21 cellular contexts compared by ENCODE assay signal in the genomic region with DNA sequence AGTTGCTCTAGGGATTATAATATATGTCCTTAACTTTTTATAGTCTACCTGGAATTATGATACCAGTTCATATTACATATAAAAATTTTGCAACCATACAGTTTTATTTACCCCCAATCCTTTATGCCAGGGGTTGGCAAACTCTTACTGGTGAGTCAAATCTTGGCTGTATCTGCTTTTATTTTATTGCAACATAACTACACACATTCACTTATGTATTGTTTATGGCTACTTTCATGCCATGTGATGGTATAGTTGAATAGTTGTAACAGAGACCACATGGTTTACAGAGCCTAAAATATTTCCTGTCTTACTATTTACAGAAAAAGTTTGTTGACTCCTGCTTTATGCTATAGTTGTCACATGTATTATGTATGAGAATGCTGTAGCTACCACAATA. TPM values are rescaled to one million over a fixed set of nuclear protein-coding genes. Genes with fewer than 3 reads are reported as not detected.
DNase-seq lines count a peak whose midpoint lies in the region; ATAC-seq and TF ChIP-seq lines count a peak whose summit lies in the region.
"Had no signal": no experiment of that assay in that cellular context is flagged by ENCODE, and none has a peak within 500 bp of the region (broad histone marks: within the 10 kb centered on the region; RNA-seq: fewer than 3 reads in every experiment).

No MANE protein-coding gene starts in this region.

- no peak overlapping the region for H3K4me3 ChIP-seq in PC-3 (ENCODE audit: low read length)
- H3K4me3 ChIP-seq in cardiac fibroblast (replicated peaks in 1 of 2; ENCODE audit: low read depth in 2 of 2, low read length in 2 of 2) = no peak overlapping the region
- H3K4me3 ChIP-seq in fibroblast of the aortic adventitia (ENCODE audit: low read depth, low read length) = no peak overlapping the region
- H3K4me3 ChIP-seq: GM23338 had no signal

- H3F3A ChIP-seq in PC-3 (ENCODE audit: low read length, unreplicated experiment) = no peaks in the 10 kb centered on the region

- no peak overlapping the region for H2AFZ ChIP-seq in PC-3 (ENCODE audit: low read length)
- H2AFZ ChIP-seq: GM23338 had no signal

- CTCF ChIA-PET in PC-3 (lab: Charles Lee) = interaction anchor here (0.6 kb wide), 2 partner anchors 188 to 1765 kb away, joined by 3 read pairs; no protein-coding TSS in a partner anchor
- CTCF ChIA-PET in activated naive CD4-positive, alpha-beta T cell treated with anti-CD3 and anti-CD28 coated beads for 36 hours (lab: Charles Lee) = interaction anchor here (0.6 to 2.3 kb wide), 3 partner anchors 533 to 569 kb away, joined by 3 to 12 read pairs (median 3); no protein-coding TSS in a partner anchor

- no peak overlapping the region for H3K4me2 ChIP-seq in PC-3 (ENCODE audit: low read length)
- H3K4me2 ChIP-seq: GM23338 had no signal

- H3K79me2 ChIP-seq in PC-3 (ENCODE audit: low read length) = no peaks in the 10 kb centered on the region

- H3K9me2 ChIP-seq in PC-3 (replicated peaks; ENCODE audit: low read length) = no peaks in the 10 kb centered on the region

- no peaks in the 10 kb centered on the region for H4K20me1 ChIP-seq in PC-3 (ENCODE audit: low read length)

- peak; percentile 97 for ATAC-seq in PC-3
- ATAC-seq: GM23338, HepG2 had no signal

- no peak overlapping the region for H3K9ac ChIP-seq in PC-3 (ENCODE audit: low read length)

- no peaks in the 10 kb centered on the region for H3K27me3 ChIP-seq in PC-3 (ENCODE audit: low read length)

- no peak overlapping the region for H3K4me3 Mint-ChIP-seq in activated naive CD4-positive, alpha-beta T cell treated with anti-CD3 and anti-CD28 coated beads for 36 hours
- no peak overlapping the region for H3K4me3 Mint-ChIP-seq in activated T-helper 2 cell treated with anti-CD3 and anti-CD28 coated beads, Interferon-gamma antibody, Interleukin-2, Interleukin-4, amounts not matched to agents 10 μg/mL and 5 μg/mL and 100 μg/mL, durations not matched to agents 14 hours and 24 hours and 36 hours (ENCODE audit: low read depth)
- H3K4me3 Mint-ChIP-seq: B cell; CD4-positive, CD25-positive, alpha-beta regulatory T cell; GM23338 had no signal

- H3K4me1 Mint-ChIP-seq in activated naive CD4-positive, alpha-beta T cell treated with anti-CD3 and anti-CD28 coated beads for 36 hours (ENCODE audit: low read depth) = no peaks in the 10 kb centered on the region
- peaks cover 1% of the 10 kb centered on the region for H3K4me1 Mint-ChIP-seq in activated T-helper 2 cell treated with anti-CD3 and anti-CD28 coated beads, Interferon-gamma antibody, Interleukin-2, Interleukin-4, amounts not matched to agents 10 μg/mL and 5 μg/mL and 100 μg/mL, durations not matched to agents 14 hours and 24 hours and 36 hours (ENCODE audit: low read depth)
- H3K4me1 Mint-ChIP-seq: B cell; CD4-positive, CD25-positive, alpha-beta regulatory T cell had no signal

- H3K27ac ChIP-seq in C4-2B (peak overlapping the region; percentile 43; the same call in 1 of the 2 replicates), PC-3 (ENCODE audit: low read length) (peak overlapping the region; percentile 50)

- no peak for TF ChIP-seq CTCF in C4-2B (conservative IDR thresholded peaks at IDR 0.05)
- TF ChIP-seq CTCF in PC-3 (conservative IDR thresholded peaks at IDR 0.05; ENCODE audit: low read depth, low read length) = no peak
- no peak for TF ChIP-seq CTCF in cardiac fibroblast (IDR thresholded peaks at IDR 0.05; ENCODE audit: low read depth, low read length)
- TF ChIP-seq CTCF in fibroblast of the aortic adventitia (IDR thresholded peaks at IDR 0.05; ENCODE audit: insufficient read depth, low read length) = no peak

- H3K9me3 ChIP-seq in PC-3 (ENCODE audit: low read length) = no peaks in the 10 kb centered on the region

- intact Hi-C loops in PC-3 (cut with micrococcal nuclease) = loop anchor here (1.0 to 2.0 kb wide), 2 partner anchors 122 to 336 kb away; no protein-coding TSS in a partner anchor
- intact Hi-C loops in activated naive CD4-positive, alpha-beta T cell treated with anti-CD3 and anti-CD28 coated beads for 36 hours (cut with micrococcal nuclease) = no loop called here
- intact Hi-C loops in activated T-helper 2 cell treated with anti-CD3 and anti-CD28 coated beads, Interferon-gamma antibody, Interleukin-2, Interleukin-4, amounts not matched to agents 10 μg/mL and 5 μg/mL and 100 μg/mL, durations not matched to agents 14 hours and 24 hours and 36 hours (cut with micrococcal nuclease) = loop anchor here (5.0 kb wide), 3 partner anchors 334 to 531 kb away; no protein-coding TSS in a partner anchor

- no peak overlapping the region for H3K27ac Mint-ChIP-seq in activated naive CD4-positive, alpha-beta T cell treated with anti-CD3 and anti-CD28 coated beads for 36 hours
- H3K27ac Mint-ChIP-seq in activated T-helper 2 cell treated with anti-CD3 and anti-CD28 coated beads, Interferon-gamma antibody, Interleukin-2, Interleukin-4, amounts not matched to agents 10 μg/mL and 5 μg/mL and 100 μg/mL, durations not matched to agents 14 hours and 24 hours and 36 hours = no peak overlapping the region
- H3K27ac Mint-ChIP-seq: B cell; CD4-positive, CD25-positive, alpha-beta regulatory T cell; GM23338 had no signal

- H3K9me3 Mint-ChIP-seq in activated naive CD4-positive, alpha-beta T cell treated with anti-CD3 and anti-CD28 coated beads for 36 hours = peaks cover 5% of the 10 kb centered on the region
- H3K9me3 Mint-ChIP-seq in activated T-helper 2 cell treated with anti-CD3 and anti-CD28 coated beads, Interferon-gamma antibody, Interleukin-2, Interleukin-4, amounts not matched to agents 10 μg/mL and 5 μg/mL and 100 μg/mL, durations not matched to agents 14 hours and 24 hours and 36 hours = no peaks in the 10 kb centered on the region

- POLR2A ChIA-PET in PC-3 (lab: Charles Lee; ENCODE audit: unreplicated experiment) = interaction anchor here (0.6 kb wide), 3 partner anchors 10 to 213 kb away, joined by 3 to 8 read pairs (median 4); no protein-coding TSS in a partner anchor

- H3K36me3 Mint-ChIP-seq in activated naive CD4-positive, alpha-beta T cell treated with anti-CD3 and anti-CD28 coated beads for 36 hours (ENCODE audit: low read depth) = peaks cover 2% of the 10 kb centered on the region
- H3K36me3 Mint-ChIP-seq in activated T-helper 2 cell treated with anti-CD3 and anti-CD28 coated beads, Interferon-gamma antibody, Interleukin-2, Interleukin-4, amounts not matched to agents 10 μg/mL and 5 μg/mL and 100 μg/mL, durations not matched to agents 14 hours and 24 hours and 36 hours (ENCODE audit: low read depth) = no peaks in the 10 kb centered on the region

- peaks cover 11% of the 10 kb centered on the region for H3K4me1 ChIP-seq in PC-3 (ENCODE audit: insufficient read depth, low read length)

- no TSS peak for BruUV-seq in PC-3 (replicated peaks; lab: Mats Ljungman, UMichigan)

- DNase-seq in PC-3 (peak; percentile 95), cardiac fibroblast (ENCODE audit: low read depth in 2 of 2) (peak; percentile 10 to 15), fibroblast of the aortic adventitia (ENCODE audit: low read depth) (peak; percentile 11), activated gamma-delta T cell (lab: John Stamatoyannopoulos, UW) (no peak)
- DNase-seq in activated naive CD4-positive, alpha-beta T cell treated with anti-CD3 and anti-CD28 coated beads for 36 hours = no peak
- DNase-seq in activated T-helper 2 cell treated with anti-CD3 and anti-CD28 coated beads, Interferon-gamma antibody, Interleukin-2, Interleukin-4, amounts not matched to agents 10 μg/mL and 5 μg/mL and 100 μg/mL, durations not matched to agents 14 hours and 24 hours and 36 hours (ENCODE audit: low spot score) = no peak
- DNase-seq: CD4-positive, CD25-positive, alpha-beta regulatory T cell; COR-L47; DMS 273 treated with DMSO at 0.1 percent for 48 hours; DND-41; GF-D8; KG1; NCI-H1048; NCI-H1436 treated with DMSO at 0.1 percent for 48 hours; NCI-H2029; NCI-H345; NCI-H526 had no signal

- no peaks in the 10 kb centered on the region for H3K36me3 ChIP-seq in PC-3 (ENCODE audit: low read depth, low read length)

- no peaks in the 10 kb centered on the region for H3K27me3 Mint-ChIP-seq in activated naive CD4-positive, alpha-beta T cell treated with anti-CD3 and anti-CD28 coated beads for 36 hours (ENCODE audit: low read depth)
- peaks cover 14% of the 10 kb centered on the region for H3K27me3 Mint-ChIP-seq in activated T-helper 2 cell treated with anti-CD3 and anti-CD28 coated beads, Interferon-gamma antibody, Interleukin-2, Interleukin-4, amounts not matched to agents 10 μg/mL and 5 μg/mL and 100 μg/mL, durations not matched to agents 14 hours and 24 hours and 36 hours (ENCODE audit: low read depth)

RNA-seq across cellular contexts. Expression of a gene that starts 25.8 kb away (rescaled TPM):
- total RNA-seq in PC-3 (2014; rRNA removed) (0.29 and 1.4 TPM in 2 replicates), fibroblast of the aortic adventitia (ENCODE audit: low replicate concordance) (0.72 TPM in 1 of 2 replicates, not detected in the other)
- not detected for total RNA-seq in activated naive CD4-positive, alpha-beta T cell treated with anti-CD3 and anti-CD28 coated beads for 36 hours
- total RNA-seq in activated T-helper 2 cell treated with anti-CD3 and anti-CD28 coated beads, Interferon-gamma antibody, Interleukin-2, Interleukin-4, amounts not matched to agents 10 μg/mL and 5 μg/mL and 100 μg/mL, durations not matched to agents 14 hours and 24 hours and 36 hours = 0.14 TPM in 1 of 2 replicates, not detected in the other

RNA-seq across cellular contexts. Expression of a gene that starts 43.2 kb away (rescaled TPM):
- total RNA-seq in PC-3 (2014; rRNA removed) (7.6 and 13.2 TPM in 2 replicates), fibroblast of the aortic adventitia (ENCODE audit: low replicate concordance) (0.41 and 0.99 TPM in 2 replicates)
- not detected for total RNA-seq in activated naive CD4-positive, alpha-beta T cell treated with anti-CD3 and anti-CD28 coated beads for 36 hours
- 0.09 TPM in 1 of 2 replicates, not detected in the other for total RNA-seq in activated T-helper 2 cell treated with anti-CD3 and anti-CD28 coated beads, Interferon-gamma antibody, Interleukin-2, Interleukin-4, amounts not matched to agents 10 μg/mL and 5 μg/mL and 100 μg/mL, durations not matched to agents 14 hours and 24 hours and 36 hours
- total RNA-seq: B cell; CD4-positive, CD25-positive, alpha-beta regulatory T cell; GM23338 had no signal

Comparison
In these comparisons a context has a peak if more than half of its experiments do, and no peak if none do; other contexts are left out.
1. DNase-seq: peak in PC-3 (single experiment), cardiac fibroblast (2 of 2) and fibroblast of the aortic adventitia (single experiment); none in activated gamma-delta T cell (single experiment), activated naive CD4-positive, alpha-beta T cell treated with anti-CD3 and anti-CD28 coated beads for 36 hours (single experiment) and activated T-helper 2 cell treated with anti-CD3 and anti-CD28 coated beads, Interferon-gamma antibody, Interleukin-2, Interleukin-4, amounts not matched to agents 10 μg/mL and 5 μg/mL and 100 μg/mL, durations not matched to agents 14 hours and 24 hours and 36 hours (single experiment).